Comparison of ENCODE assay signal across 11 cellular contexts in the genomic region with DNA sequence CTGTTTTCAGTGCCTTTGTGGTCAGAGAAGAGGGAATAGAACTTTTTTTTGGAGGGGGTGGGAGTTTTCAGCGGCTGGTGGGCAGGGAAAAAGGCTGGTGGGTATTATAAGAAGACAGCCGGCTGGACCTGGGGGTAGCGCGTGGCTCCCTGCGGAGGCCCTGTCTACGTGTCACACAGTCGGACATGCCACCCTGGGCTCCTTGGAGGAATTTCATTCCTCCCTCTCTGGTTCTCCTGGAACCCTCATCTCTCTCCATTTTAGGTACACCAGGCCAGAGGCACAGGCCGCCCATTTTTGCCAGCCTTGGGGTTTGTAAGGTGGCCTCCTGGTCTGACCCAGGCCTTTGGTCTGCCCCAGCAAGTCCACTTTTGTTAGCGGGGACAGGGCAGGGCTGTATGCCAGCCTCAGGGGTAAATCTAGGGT. TPM values are rescaled to one million over a fixed set of nuclear protein-coding genes. Genes with fewer than 3 reads are reported as not detected.
A peak's percentile ranks its signal among the peaks of the same experiment; 100 is the strongest.
DNase-seq lines count a peak whose midpoint lies in the region; ATAC-seq and TF ChIP-seq lines count a peak whose summit lies in the region.
"Had no signal": no experiment of that assay in that cellular context is flagged by ENCODE, and none has a peak within 500 bp of the region (broad histone marks: within the 10 kb centered on the region; RNA-seq: fewer than 3 reads in every experiment).

No MANE protein-coding gene starts in this region.

- no peak for TF ChIP-seq CTCF in AG04449 (IDR thresholded peaks at IDR 0.05; ENCODE audit: insufficient read depth, low read length, missing control alignments)
- no peak for TF ChIP-seq CTCF in HFF-Myc (IDR thresholded peaks at IDR 0.05; ENCODE audit: low read depth, low read length, missing control alignments)
- no peak for TF ChIP-seq CTCF in coronary artery (IDR thresholded peaks at IDR 0.05)

- DNase-seq in AG04449 (ENCODE audit: low read depth, low spot score), result no peak
- DNase-seq in HFF-Myc (ENCODE audit: extremely low read depth, low read depth), result no peak
- DNase-seq in coronary artery (ENCODE audit: low spot score), result no peak
- DNase-seq in naive thymus-derived CD4-positive, alpha-beta T cell, result no peak
- DNase-seq in activated CD8-positive, alpha-beta memory T cell treated with anti-CD3 and anti-CD28 coated beads, Interleukin-2, amount 50 U/mL, for 4 hours, result no peak
- DNase-seq in DMS153 (lab: John Stamatoyannopoulos, UW), result no peak
- DNase-seq: activated naive CD4-positive, alpha-beta T cell; DMS53; NCI-H146 had no signal

- H3K9me3 Mint-ChIP-seq in naive thymus-derived CD4-positive, alpha-beta T cell, result peaks cover 0 to 2% (median 0%) of the 10 kb centered on the region in 11 donors

- CTCF ChIA-PET in AG04449 (lab: Yijun Ruan, JAX), result interaction anchor here (1.5 to 6.1 kb wide), 4 partner anchors 12 to 76 kb away, joined by 6 to 105 read pairs (median 14); no protein-coding TSS in a partner anchor
- CTCF ChIA-PET in naive thymus-derived CD4-positive, alpha-beta T cell (lab: Charles Lee), result no interaction called here

- H3K4me1 Mint-ChIP-seq in naive thymus-derived CD4-positive, alpha-beta T cell, result peaks cover 14 to 26% (median 21%) of the 10 kb centered on the region in 7 donors

- H3K9me3 ChIP-seq in naive thymus-derived CD4-positive, alpha-beta T cell (ENCODE audit: control insufficient read depth in 2 of 3, low read length in 3 of 3), result no peaks in the 10 kb centered on the region

- POLR2A ChIA-PET in AG04449 (lab: Yijun Ruan, JAX), result interaction anchor here (1.2 to 1.5 kb wide), 2 partner anchors 52 to 107 kb away, joined by 3 to 4 read pairs; a partner anchor contains a TSS
- POLR2A ChIA-PET in naive thymus-derived CD4-positive, alpha-beta T cell (lab: Charles Lee), result no interaction called here

- H3K27ac ChIP-seq in coronary artery, result peak overlapping the region; percentile 51 to 90
- H3K27ac ChIP-seq in naive thymus-derived CD4-positive, alpha-beta T cell (ENCODE audit: low read depth, low read length), result no peak overlapping the region

- H3K27me3 ChIP-seq in naive thymus-derived CD4-positive, alpha-beta T cell (ENCODE audit: control insufficient read depth in 2 of 2, insufficient read depth in 2 of 2, low read length in 2 of 2), result no peaks in the 10 kb centered on the region

- H3K4me3 ChIP-seq in AG04449 (ENCODE audit: low read depth, low read length) (peak overlapping the region; percentile 87), HFF-Myc (replicated peaks; ENCODE audit: low read depth, low read length) (peak overlapping the region; percentile 97), coronary artery (peak overlapping the region; percentile 95)
- H3K4me3 ChIP-seq in naive thymus-derived CD4-positive, alpha-beta T cell (ENCODE audit: low read length), result no peak overlapping the region

- H3K36me3 Mint-ChIP-seq in naive thymus-derived CD4-positive, alpha-beta T cell, result peaks cover 0 to 2% (median 0%) of the 10 kb centered on the region in 5 donors

- H3K27me3 Mint-ChIP-seq in naive thymus-derived CD4-positive, alpha-beta T cell, result peaks cover 0 to 22% (median 0%) of the 10 kb centered on the region in 5 donors

- intact Hi-C loops in naive thymus-derived CD4-positive, alpha-beta T cell (cut with micrococcal nuclease), result no loop called here

- no peak for ATAC-seq in naive thymus-derived CD4-positive, alpha-beta T cell
- no peak for ATAC-seq in HG02759 (IDR thresholded peaks at IDR 0.05; ENCODE audit: unreplicated experiment)
- ATAC-seq in HG03097 (IDR thresholded peaks at IDR 0.05; ENCODE audit: low FRiP score, unreplicated experiment), result no peak

- peak overlapping the region in 2 of 9 donors; percentile 64 to 84 for H3K27ac Mint-ChIP-seq in naive thymus-derived CD4-positive, alpha-beta T cell

- no peaks in the 10 kb centered on the region for H3K36me3 ChIP-seq in naive thymus-derived CD4-positive, alpha-beta T cell (ENCODE audit: control insufficient read depth in 2 of 3, insufficient read depth in 3 of 3, low read length in 3 of 3)

- peaks cover 10 to 16% of the 10 kb centered on the region in 2 donors for H3K4me1 ChIP-seq in naive thymus-derived CD4-positive, alpha-beta T cell (ENCODE audit: control insufficient read depth in 2 of 2, insufficient read depth in 2 of 2, low read length in 2 of 2)

- H3K4me3 Mint-ChIP-seq in naive thymus-derived CD4-positive, alpha-beta T cell, result peak overlapping the region in 8 of 10 donors; percentile 31 to 97 (median 60)

RNA-seq across cellular contexts. Expression of a gene that starts 0.9 kb away (rescaled TPM):
- total RNA-seq in naive thymus-derived CD4-positive, alpha-beta T cell, result under 1 TPM in 2 of 5 experiments, not detected in 3; 0.34 to 0.76 TPM
- polyA plus RNA-seq in naive thymus-derived CD4-positive, alpha-beta T cell, result not detected

RNA-seq across cellular contexts. Expression of a gene that starts 2.0 kb away (rescaled TPM):
- total RNA-seq in naive thymus-derived CD4-positive, alpha-beta T cell, result 1 to 10 TPM; 3.6 to 7.0 (median 5.3) TPM
- polyA plus RNA-seq in naive thymus-derived CD4-positive, alpha-beta T cell, result 1 to 10 TPM; 3.5 to 6.5 TPM

RNA-seq across cellular contexts. Expression of a gene that starts 22.3 kb away (rescaled TPM):
- total RNA-seq in naive thymus-derived CD4-positive, alpha-beta T cell, result 10 to 100 TPM; 26.8 to 41.7 (median 37.2) TPM
- polyA plus RNA-seq in naive thymus-derived CD4-positive, alpha-beta T cell, result 10 to 100 TPM; 41.9 to 66.7 TPM

RNA-seq across cellular contexts. Expression of a gene that starts 23.9 kb away (rescaled TPM):
- total RNA-seq in naive thymus-derived CD4-positive, alpha-beta T cell, result not detected
- not detected for polyA plus RNA-seq in naive thymus-derived CD4-positive, alpha-beta T cell

RNA-seq across cellular contexts. Expression of a gene that starts 27.2 kb away (rescaled TPM):
- 1 to 10 TPM in 2 of 5 experiments, under 1 TPM in 3; 0.24 to 8.2 (median 0.57) TPM for total RNA-seq in naive thymus-derived CD4-positive, alpha-beta T cell
- polyA plus RNA-seq in naive thymus-derived CD4-positive, alpha-beta T cell, result under 1 TPM; 0.19 to 0.25 TPM
